1 cellular context compared by ENCODE assay signal in the genomic region with DNA sequence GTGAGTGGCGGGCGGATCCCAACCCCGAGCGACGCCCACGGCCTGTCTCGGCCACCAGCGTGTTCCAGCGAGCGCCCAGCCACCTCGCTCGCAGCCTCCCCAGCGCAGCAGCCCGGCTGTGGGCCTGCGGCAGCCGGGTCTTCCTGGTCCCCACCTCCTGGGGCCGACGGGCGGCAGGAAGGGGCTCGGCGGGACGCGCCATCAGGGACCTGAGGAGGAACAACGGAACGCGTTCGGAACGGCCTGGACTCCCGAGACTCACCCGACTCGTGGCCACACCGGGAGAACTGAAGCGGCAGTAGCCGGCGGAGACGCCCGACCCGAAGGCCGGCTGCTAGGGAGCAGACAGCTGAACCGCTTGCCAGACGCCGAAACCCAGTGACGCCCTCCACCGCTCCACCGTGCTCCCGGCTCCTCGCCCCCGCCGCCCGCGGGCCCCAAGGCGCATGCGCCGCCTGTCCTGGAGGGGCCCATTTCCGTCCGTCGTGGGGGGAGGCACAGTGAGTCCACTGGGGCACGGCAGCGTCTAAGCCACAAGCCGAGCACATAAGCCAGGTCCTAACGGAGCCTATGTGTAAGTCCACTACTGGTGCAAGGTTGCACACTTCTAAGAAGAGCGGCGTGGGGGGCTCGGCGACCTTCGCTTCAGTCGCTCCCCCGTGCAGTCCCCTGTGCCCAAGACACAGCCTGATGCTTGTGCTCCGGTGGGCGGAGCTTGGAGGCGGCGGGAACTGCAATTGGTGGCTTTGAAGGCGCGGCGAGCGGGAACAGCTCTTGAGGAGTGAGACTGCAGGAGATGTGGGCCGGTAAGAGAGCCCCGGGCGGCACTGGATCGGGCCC.
TF ChIP-seq lines count a peak whose summit lies in the region.

Gene CENPN, plus strand, starts transcription at position 743 of the 840 bp plus-strand sequence. CDS start 4,726 bp downstream, outside the sequence.
Gene CMC2, minus strand, starts transcription at position 414 of the 840 bp plus-strand sequence. CDS start 9,491 bp downstream, outside the sequence.

TF ChIP-seq in HepG2, 621 proteins besides CTCF, POLR2A, EP300 and RAD21 (continued from another document and continues in another):
- TF ChIP-seq MNT (IDR thresholded peaks at IDR 0.05) = 0 out of 2 replicates have a peak, but pooled peaks have one; percentile 14
- TF ChIP-seq PPARG (CRISPR knock-in tag; conservative IDR thresholded peaks at IDR 0.05) = 0 out of 2 replicates have a peak, but pooled peaks have one; percentile 4
- peak; percentile 73; the same call in 1 of the 2 replicates for TF ChIP-seq SIN3B (IDR thresholded peaks at IDR 0.05; ENCODE audit: low read length)
- TF ChIP-seq, protein P1, sequence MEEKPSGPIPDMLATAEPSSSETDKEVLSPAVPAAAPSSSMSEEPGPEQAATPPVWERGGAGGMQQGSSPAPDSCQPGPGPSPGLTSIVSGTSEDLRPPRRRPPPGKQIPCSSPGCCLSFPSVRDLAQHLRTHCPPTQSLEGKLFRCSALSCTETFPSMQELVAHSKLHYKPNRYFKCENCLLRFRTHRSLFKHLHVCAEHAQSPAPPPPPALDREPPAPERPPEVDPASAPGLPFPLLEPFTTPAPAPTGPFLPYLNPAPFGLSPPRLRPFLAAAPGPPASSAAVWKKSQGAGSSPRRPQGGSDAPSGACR (CRISPR knock-in tag; IDR thresholded peaks at IDR 0.05) = peak; percentile 72
- 0 out of 2 replicates have a peak, but pooled peaks have one; percentile 81 for TF ChIP-seq SMAD1 (CRISPR knock-in tag; IDR thresholded peaks at IDR 0.05; ENCODE audit: borderline replicate concordance, low read depth)
- TF ChIP-seq FOXK1 (CRISPR knock-in tag; IDR thresholded peaks at IDR 0.05; ENCODE audit: borderline replicate concordance, low read depth) = peak; percentile 84
- no peak for TF ChIP-seq ZNF30 (CRISPR knock-in tag; IDR thresholded peaks at IDR 0.05)
- 0 out of 2 replicates have a peak, but pooled peaks have one; percentile 57 for TF ChIP-seq SNAI1 (CRISPR knock-in tag; IDR thresholded peaks at IDR 0.05; ENCODE audit: borderline replicate concordance)
- 0 out of 2 replicates have a peak, but pooled peaks have one; percentile 53 for TF ChIP-seq ZFAT (CRISPR knock-in tag; conservative IDR thresholded peaks at IDR 0.05)
- TF ChIP-seq, protein P2, sequence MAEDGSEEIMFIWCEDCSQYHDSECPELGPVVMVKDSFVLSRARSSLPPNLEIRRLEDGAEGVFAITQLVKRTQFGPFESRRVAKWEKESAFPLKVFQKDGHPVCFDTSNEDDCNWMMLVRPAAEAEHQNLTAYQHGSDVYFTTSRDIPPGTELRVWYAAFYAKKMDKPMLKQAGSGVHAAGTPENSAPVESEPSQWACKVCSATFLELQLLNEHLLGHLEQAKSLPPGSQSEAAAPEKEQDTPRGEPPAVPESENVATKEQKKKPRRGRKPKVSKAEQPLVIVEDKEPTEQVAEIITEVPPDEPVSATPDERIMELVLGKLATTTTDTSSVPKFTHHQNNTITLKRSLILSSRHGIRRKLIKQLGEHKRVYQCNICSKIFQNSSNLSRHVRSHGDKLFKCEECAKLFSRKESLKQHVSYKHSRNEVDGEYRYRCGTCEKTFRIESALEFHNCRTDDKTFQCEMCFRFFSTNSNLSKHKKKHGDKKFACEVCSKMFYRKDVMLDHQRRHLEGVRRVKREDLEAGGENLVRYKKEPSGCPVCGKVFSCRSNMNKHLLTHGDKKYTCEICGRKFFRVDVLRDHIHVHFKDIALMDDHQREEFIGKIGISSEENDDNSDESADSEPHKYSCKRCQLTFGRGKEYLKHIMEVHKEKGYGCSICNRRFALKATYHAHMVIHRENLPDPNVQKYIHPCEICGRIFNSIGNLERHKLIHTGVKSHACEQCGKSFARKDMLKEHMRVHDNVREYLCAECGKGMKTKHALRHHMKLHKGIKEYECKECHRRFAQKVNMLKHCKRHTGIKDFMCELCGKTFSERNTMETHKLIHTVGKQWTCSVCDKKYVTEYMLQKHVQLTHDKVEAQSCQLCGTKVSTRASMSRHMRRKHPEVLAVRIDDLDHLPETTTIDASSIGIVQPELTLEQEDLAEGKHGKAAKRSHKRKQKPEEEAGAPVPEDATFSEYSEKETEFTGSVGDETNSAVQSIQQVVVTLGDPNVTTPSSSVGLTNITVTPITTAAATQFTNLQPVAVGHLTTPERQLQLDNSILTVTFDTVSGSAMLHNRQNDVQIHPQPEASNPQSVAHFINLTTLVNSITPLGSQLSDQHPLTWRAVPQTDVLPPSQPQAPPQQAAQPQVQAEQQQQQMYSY (CRISPR knock-in tag; IDR thresholded peaks at IDR 0.05) = peak; percentile 71; the same call in 1 of the 2 replicates
- TF ChIP-seq RARA (CRISPR knock-in tag; IDR thresholded peaks at IDR 0.05) = peak; percentile 1; the same call in 1 of the 2 replicates
- TF ChIP-seq ZNF790 (CRISPR knock-in tag; IDR thresholded peaks at IDR 0.05; ENCODE audit: borderline replicate concordance) = 0 out of 2 replicates have a peak, but pooled peaks have one; percentile 71
- peak; percentile 45; the same call in 1 of the 2 replicates for TF ChIP-seq PBX3 (CRISPR knock-in tag; IDR thresholded peaks at IDR 0.05; ENCODE audit: borderline replicate concordance)
- peak; percentile 66; the same call in 1 of the 2 replicates for TF ChIP-seq MXD4 (CRISPR knock-in tag; IDR thresholded peaks at IDR 0.05)
- TF ChIP-seq ZNF619 (CRISPR knock-in tag; IDR thresholded peaks at IDR 0.05) = peak; percentile 73; the same call in 1 of the 2 replicates
- TF ChIP-seq HOXD1 (CRISPR knock-in tag; IDR thresholded peaks at IDR 0.05) = peak; percentile 71; the same call in 1 of the 2 replicates
- no peak; the same call in 1 of the 2 replicates for TF ChIP-seq ZNF224 (CRISPR knock-in tag; IDR thresholded peaks at IDR 0.05)
- peak; percentile 96 for TF ChIP-seq REL (CRISPR knock-in tag; conservative IDR thresholded peaks at IDR 0.05)
- peak; percentile 74; the same call in 1 of the 2 replicates for TF ChIP-seq KMT2B (CRISPR knock-in tag; IDR thresholded peaks at IDR 0.05)
- TF ChIP-seq EHMT2 (IDR thresholded peaks at IDR 0.05; ENCODE audit: borderline replicate concordance, low read depth, low read length) = no peak
- TF ChIP-seq ZNF777 (CRISPR knock-in tag; IDR thresholded peaks at IDR 0.05) = peak; percentile 97
- TF ChIP-seq SIX1 (CRISPR knock-in tag; IDR thresholded peaks at IDR 0.05; ENCODE audit: borderline replicate concordance) = peak; percentile 19; the same call in 1 of the 2 replicates
- peak; percentile 71; the same call in 1 of the 2 replicates for TF ChIP-seq ZNF567 (CRISPR knock-in tag; IDR thresholded peaks at IDR 0.05; ENCODE audit: borderline replicate concordance)
- TF ChIP-seq ZNF781 (CRISPR knock-in tag; IDR thresholded peaks at IDR 0.05; ENCODE audit: borderline replicate concordance, not compliant biosample characterization) = peak; percentile 45
- peak; percentile 60 for TF ChIP-seq YEATS2 (CRISPR knock-in tag; IDR thresholded peaks at IDR 0.05; ENCODE audit: borderline replicate concordance)
- TF ChIP-seq, protein P3, sequence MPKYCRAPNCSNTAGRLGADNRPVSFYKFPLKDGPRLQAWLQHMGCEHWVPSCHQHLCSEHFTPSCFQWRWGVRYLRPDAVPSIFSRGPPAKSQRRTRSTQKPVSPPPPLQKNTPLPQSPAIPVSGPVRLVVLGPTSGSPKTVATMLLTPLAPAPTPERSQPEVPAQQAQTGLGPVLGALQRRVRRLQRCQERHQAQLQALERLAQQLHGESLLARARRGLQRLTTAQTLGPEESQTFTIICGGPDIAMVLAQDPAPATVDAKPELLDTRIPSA (CRISPR knock-in tag; IDR thresholded peaks at IDR 0.05; ENCODE audit: borderline replicate concordance) = 0 out of 2 replicates have a peak, but pooled peaks have one; percentile 80
- peak; percentile 21; the same call in 1 of the 2 replicates for TF ChIP-seq ZNF333 (CRISPR knock-in tag; IDR thresholded peaks at IDR 0.05; ENCODE audit: borderline replicate concordance)
- TF ChIP-seq, protein P4, sequence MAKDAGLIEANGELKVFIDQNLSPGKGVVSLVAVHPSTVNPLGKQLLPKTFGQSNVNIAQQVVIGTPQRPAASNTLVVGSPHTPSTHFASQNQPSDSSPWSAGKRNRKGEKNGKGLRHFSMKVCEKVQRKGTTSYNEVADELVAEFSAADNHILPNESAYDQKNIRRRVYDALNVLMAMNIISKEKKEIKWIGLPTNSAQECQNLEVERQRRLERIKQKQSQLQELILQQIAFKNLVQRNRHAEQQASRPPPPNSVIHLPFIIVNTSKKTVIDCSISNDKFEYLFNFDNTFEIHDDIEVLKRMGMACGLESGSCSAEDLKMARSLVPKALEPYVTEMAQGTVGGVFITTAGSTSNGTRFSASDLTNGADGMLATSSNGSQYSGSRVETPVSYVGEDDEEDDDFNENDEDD (CRISPR knock-in tag; IDR thresholded peaks at IDR 0.05; ENCODE audit: borderline replicate concordance) = peak; percentile 98
- TF ChIP-seq, protein P5, sequence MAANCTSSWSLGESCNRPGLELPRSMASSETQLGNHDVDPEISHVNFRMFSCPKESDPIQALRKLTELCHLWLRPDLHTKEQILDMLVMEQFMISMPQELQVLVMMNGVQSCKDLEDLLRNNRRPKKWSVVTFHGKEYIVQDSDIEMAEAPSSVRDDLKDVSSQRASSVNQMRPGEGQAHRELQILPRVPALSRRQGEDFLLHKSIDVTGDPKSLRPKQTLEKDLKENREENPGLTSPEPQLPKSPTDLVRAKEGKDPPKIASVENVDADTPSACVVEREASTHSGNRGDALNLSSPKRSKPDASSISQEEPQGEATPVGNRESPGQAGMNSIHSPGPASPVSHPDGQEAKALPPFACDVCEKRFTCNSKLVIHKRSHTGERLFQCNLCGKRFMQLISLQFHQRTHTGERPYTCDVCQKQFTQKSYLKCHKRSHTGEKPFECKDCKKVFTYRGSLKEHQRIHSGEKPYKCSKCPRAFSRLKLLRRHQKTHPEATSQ (CRISPR knock-in tag; IDR thresholded peaks at IDR 0.05; ENCODE audit: borderline replicate concordance) = peak; percentile 96
- TF ChIP-seq HIVEP1 (CRISPR knock-in tag; IDR thresholded peaks at IDR 0.05) = peak; percentile 69; the same call in 1 of the 2 replicates
- TF ChIP-seq RFXANK (CRISPR knock-in tag; IDR thresholded peaks at IDR 0.05) = peak; percentile 26; the same call in 1 of the 2 replicates
- peak; percentile 86; the same call in 1 of the 2 replicates for TF ChIP-seq ZNF160 (CRISPR knock-in tag; IDR thresholded peaks at IDR 0.05)
- peak; percentile 93 for TF ChIP-seq ZNF816 (CRISPR knock-in tag; IDR thresholded peaks at IDR 0.05; ENCODE audit: borderline replicate concordance)
- peak; percentile 50 for TF ChIP-seq TBL1XR1 (IDR thresholded peaks at IDR 0.05; ENCODE audit: borderline replicate concordance, low read length, partially characterized antibody)
- peak; percentile 83; the same call in 1 of the 2 replicates for TF ChIP-seq ARNTL (CRISPR knock-in tag; IDR thresholded peaks at IDR 0.05)
- no peak for TF ChIP-seq ZNF24 (IDR thresholded peaks at IDR 0.05)
- TF ChIP-seq ZNF672 (CRISPR knock-in tag; IDR thresholded peaks at IDR 0.05) = no peak
- TF ChIP-seq, protein P6, sequence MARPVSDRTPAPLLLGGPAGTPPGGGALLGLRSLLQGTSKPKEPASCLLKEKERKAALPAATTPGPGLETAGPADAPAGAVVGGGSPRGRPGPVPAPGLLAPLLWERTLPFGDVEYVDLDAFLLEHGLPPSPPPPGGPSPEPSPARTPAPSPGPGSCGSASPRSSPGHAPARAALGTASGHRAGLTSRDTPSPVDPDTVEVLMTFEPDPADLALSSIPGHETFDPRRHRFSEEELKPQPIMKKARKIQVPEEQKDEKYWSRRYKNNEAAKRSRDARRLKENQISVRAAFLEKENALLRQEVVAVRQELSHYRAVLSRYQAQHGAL (CRISPR knock-in tag; IDR thresholded peaks at IDR 0.05; ENCODE audit: not compliant biosample characterization) = peak; percentile 22
- peak; percentile 68 for TF ChIP-seq SALL2 (CRISPR knock-in tag; IDR thresholded peaks at IDR 0.05)
- peak; percentile 60; the same call in 1 of the 2 replicates for TF ChIP-seq RNF2 (conservative IDR thresholded peaks at IDR 0.05; ENCODE audit: low read depth)
- TF ChIP-seq NR2C2 (CRISPR knock-in tag; IDR thresholded peaks at IDR 0.05; ENCODE audit: borderline replicate concordance) = peak; percentile 78
- peak; percentile 77 for TF ChIP-seq POLR2G (IDR thresholded peaks at IDR 0.05; ENCODE audit: low read depth, low read length)
- peak; percentile 86 for TF ChIP-seq ZNF724P (CRISPR knock-in tag; IDR thresholded peaks at IDR 0.05; ENCODE audit: borderline replicate concordance)
- TF ChIP-seq, protein P7, sequence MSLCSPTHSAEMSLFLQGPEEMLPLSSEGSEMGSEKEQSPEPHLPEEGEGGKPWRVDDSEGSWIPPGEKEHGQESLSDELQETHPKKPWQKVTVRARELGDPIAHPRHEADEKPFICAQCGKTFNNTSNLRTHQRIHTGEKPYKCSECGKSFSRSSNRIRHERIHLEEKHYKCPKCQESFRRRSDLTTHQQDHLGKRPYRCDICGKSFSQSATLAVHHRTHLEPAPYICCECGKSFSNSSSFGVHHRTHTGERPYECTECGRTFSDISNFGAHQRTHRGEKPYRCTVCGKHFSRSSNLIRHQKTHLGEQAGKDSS (CRISPR knock-in tag; IDR thresholded peaks at IDR 0.05; ENCODE audit: borderline replicate concordance, low read depth) = 0 out of 2 replicates have a peak, but pooled peaks have one; percentile 28
- 0 out of 2 replicates have a peak, but pooled peaks have one; percentile 10 for TF ChIP-seq TBP (CRISPR knock-in tag; IDR thresholded peaks at IDR 0.05)
- TF ChIP-seq DPF2 (CRISPR knock-in tag; IDR thresholded peaks at IDR 0.05; ENCODE audit: borderline replicate concordance, low read depth) = no peak
